In the genomic region with DNA sequence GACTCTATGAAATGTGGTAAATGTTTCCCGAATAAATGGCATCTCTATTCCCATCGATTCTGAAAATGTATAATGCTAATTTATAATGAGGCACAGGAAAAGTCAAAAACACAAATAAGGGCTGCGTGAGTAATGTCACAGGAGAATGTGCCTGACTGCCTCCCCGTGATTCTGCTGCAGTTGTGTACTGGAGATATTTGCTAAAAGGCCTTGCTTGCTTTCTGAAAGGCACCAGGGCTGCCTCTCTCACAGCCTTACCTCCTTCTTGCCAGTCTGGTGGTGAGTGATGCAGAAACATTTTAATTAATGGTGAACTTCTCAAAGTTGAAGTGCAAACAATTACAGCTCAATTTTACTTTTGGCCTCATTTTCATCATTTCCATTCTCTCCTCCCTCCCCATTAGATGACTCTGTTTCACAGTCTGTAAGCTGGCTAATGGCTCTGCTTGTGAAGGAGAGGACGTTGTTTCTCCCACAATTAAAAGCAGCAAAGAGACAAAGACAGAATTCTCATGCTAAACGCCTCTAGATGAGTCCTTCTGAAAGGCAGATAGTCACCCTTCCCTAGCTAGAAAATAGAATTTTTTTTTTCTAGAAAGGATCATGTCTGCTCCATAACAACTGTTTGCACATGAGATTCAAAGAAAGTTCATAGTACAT, we compare ENCODE assay signal across 1 cellular context.
TF ChIP-seq lines count a peak whose summit lies in the region.

No MANE protein-coding gene starts in this region.

TF ChIP-seq in WTC11, 78 proteins besides CTCF, POLR2A, EP300 and RAD21 (continued from another document):
- no peak for TF ChIP-seq ZNF532 (CRISPR knock-in tag; IDR thresholded peaks at IDR 0.05; ENCODE audit: borderline replicate concordance)
- TF ChIP-seq ZNF232 (CRISPR knock-in tag; IDR thresholded peaks at IDR 0.05), result no peak
